Comparison of ENCODE assay signal across 9 cellular contexts in genomic region chr2:27977623-27978312, GRCh38.
DNase-seq lines count a peak whose midpoint lies in the region; ATAC-seq lines count a peak whose summit lies in the region.
"Had no signal": no experiment of that assay in that cellular context is flagged by ENCODE, and none has a peak within 500 bp of the region (broad histone marks: within the 10 kb centered on the region; RNA-seq: fewer than 3 reads in every experiment).

No MANE protein-coding gene starts in this region.

- peaks cover 17% of the 10 kb centered on the region for H3K4me1 Mint-ChIP-seq in activated naive CD4-positive, alpha-beta T cell treated with anti-CD3 and anti-CD28 coated beads, Interleukin-2, amount 10 ng/mL, durations not matched to agents 7 days and 5 days
- peaks cover 39% of the 10 kb centered on the region for H3K4me1 Mint-ChIP-seq in stimulated activated naive CD8-positive, alpha-beta T cell treated with anti-CD3 and anti-CD28 coated beads, Interleukin-15, Interleukin-2, amounts not matched to agents 100 ng/mL and 50 ng/mL, for 24 hours (ENCODE audit: low read depth)

- H3K9me3 Mint-ChIP-seq in activated naive CD4-positive, alpha-beta T cell treated with anti-CD3 and anti-CD28 coated beads, Interleukin-2, amount 50 U/mL, for 72 hours, result peaks cover 0 to 8% of the 10 kb centered on the region in 2 donors
- H3K9me3 Mint-ChIP-seq in activated naive CD4-positive, alpha-beta T cell treated with anti-CD3 and anti-CD28 coated beads, Interleukin-2, amount 10 ng/mL, durations not matched to agents 7 days and 5 days, result peaks cover 9% of the 10 kb centered on the region
- no peaks in the 10 kb centered on the region for H3K9me3 Mint-ChIP-seq in stimulated activated naive CD8-positive, alpha-beta T cell treated with anti-CD3 and anti-CD28 coated beads, Interleukin-15, Interleukin-2, amounts not matched to agents 100 ng/mL and 50 ng/mL, for 24 hours

- no peaks in the 10 kb centered on the region for H3K27me3 Mint-ChIP-seq in activated naive CD4-positive, alpha-beta T cell treated with anti-CD3 and anti-CD28 coated beads, Interleukin-2, amount 10 ng/mL, durations not matched to agents 7 days and 5 days
- H3K27me3 Mint-ChIP-seq in stimulated activated naive CD8-positive, alpha-beta T cell treated with anti-CD3 and anti-CD28 coated beads, Interleukin-15, Interleukin-2, amounts not matched to agents 100 ng/mL and 50 ng/mL, for 24 hours, result no peaks in the 10 kb centered on the region

- H3K27ac Mint-ChIP-seq in activated naive CD4-positive, alpha-beta T cell treated with anti-CD3 and anti-CD28 coated beads, Interleukin-2, amount 50 U/mL, for 72 hours, result peak overlapping the region; percentile 70 to 80
- no peak overlapping the region for H3K27ac Mint-ChIP-seq in activated naive CD4-positive, alpha-beta T cell treated with anti-CD3 and anti-CD28 coated beads, Interleukin-2, amount 10 ng/mL, durations not matched to agents 7 days and 5 days
- H3K27ac Mint-ChIP-seq in stimulated activated naive CD8-positive, alpha-beta T cell treated with anti-CD3 and anti-CD28 coated beads, Interleukin-15, Interleukin-2, amounts not matched to agents 100 ng/mL and 50 ng/mL, for 24 hours, result peak overlapping the region; percentile 74

- peak; percentile 28 to 60 for DNase-seq in activated naive CD4-positive, alpha-beta T cell treated with anti-CD3 and anti-CD28 coated beads, Interleukin-2, amount 50 U/mL, for 72 hours (ENCODE audit: low spot score in 2 of 2)
- no peak for DNase-seq in activated naive CD4-positive, alpha-beta T cell treated with anti-CD3 and anti-CD28 coated beads, Interleukin-2, amount 10 ng/mL, durations not matched to agents 7 days and 5 days
- DNase-seq in SW480 (ENCODE audit: low spot score), result peak; percentile 64
- peak; percentile 95 for DNase-seq in fibroblast of peridontal ligament (ENCODE audit: extremely low read depth)
- no peak for DNase-seq in SHP77 treated with DMSO at 0.1 percent for 48 hours (lab: John Stamatoyannopoulos, UW)
- no peak for DNase-seq in SKM-1 (lab: John Stamatoyannopoulos, UW; ENCODE audit: unreplicated experiment)
- DNase-seq: cerebellar nuclear complex had no signal

- peaks cover 0 to 30% of the 10 kb centered on the region in 2 donors for H3K36me3 Mint-ChIP-seq in activated naive CD4-positive, alpha-beta T cell treated with anti-CD3 and anti-CD28 coated beads, Interleukin-2, amount 50 U/mL, for 72 hours
- peaks cover 16% of the 10 kb centered on the region for H3K36me3 Mint-ChIP-seq in activated naive CD4-positive, alpha-beta T cell treated with anti-CD3 and anti-CD28 coated beads, Interleukin-2, amount 10 ng/mL, durations not matched to agents 7 days and 5 days
- no peaks in the 10 kb centered on the region for H3K36me3 Mint-ChIP-seq in stimulated activated naive CD8-positive, alpha-beta T cell treated with anti-CD3 and anti-CD28 coated beads, Interleukin-15, Interleukin-2, amounts not matched to agents 100 ng/mL and 50 ng/mL, for 24 hours (ENCODE audit: low read depth)

- ATAC-seq in activated naive CD4-positive, alpha-beta T cell treated with anti-CD3 and anti-CD28 coated beads, Interleukin-2, amount 50 U/mL, for 72 hours, result peak; percentile 91 to 95
- no peak for ATAC-seq in HG02973 (IDR thresholded peaks at IDR 0.05; ENCODE audit: unreplicated experiment)

- no peak overlapping the region for H3K4me3 Mint-ChIP-seq in activated naive CD4-positive, alpha-beta T cell treated with anti-CD3 and anti-CD28 coated beads, Interleukin-2, amount 10 ng/mL, durations not matched to agents 7 days and 5 days
- H3K4me3 Mint-ChIP-seq in stimulated activated naive CD8-positive, alpha-beta T cell treated with anti-CD3 and anti-CD28 coated beads, Interleukin-15, Interleukin-2, amounts not matched to agents 100 ng/mL and 50 ng/mL, for 24 hours, result peak overlapping the region; percentile 37

- CTCF ChIA-PET in activated naive CD4-positive, alpha-beta T cell treated with anti-CD3 and anti-CD28 coated beads, Interleukin-2, amount 10 ng/mL, durations not matched to agents 7 days and 5 days (lab: Charles Lee), result no interaction called here

Comparison
In these comparisons a context has a peak if more than half of its experiments do, and no peak if none do; other contexts are left out.
1. DNase-seq: peak in activated naive CD4-positive, alpha-beta T cell treated with anti-CD3 and anti-CD28 coated beads, Interleukin-2, amount 50 U/mL, for 72 hours (2 of 2), SW480 (single experiment) and fibroblast of peridontal ligament (single experiment); none in activated naive CD4-positive, alpha-beta T cell treated with anti-CD3 and anti-CD28 coated beads, Interleukin-2, amount 10 ng/mL, durations not matched to agents 7 days and 5 days (single experiment), SHP77 treated with DMSO at 0.1 percent for 48 hours (single experiment) and SKM-1 (single experiment).